11 cellular contexts compared by ENCODE assay signal in the genomic region with DNA sequence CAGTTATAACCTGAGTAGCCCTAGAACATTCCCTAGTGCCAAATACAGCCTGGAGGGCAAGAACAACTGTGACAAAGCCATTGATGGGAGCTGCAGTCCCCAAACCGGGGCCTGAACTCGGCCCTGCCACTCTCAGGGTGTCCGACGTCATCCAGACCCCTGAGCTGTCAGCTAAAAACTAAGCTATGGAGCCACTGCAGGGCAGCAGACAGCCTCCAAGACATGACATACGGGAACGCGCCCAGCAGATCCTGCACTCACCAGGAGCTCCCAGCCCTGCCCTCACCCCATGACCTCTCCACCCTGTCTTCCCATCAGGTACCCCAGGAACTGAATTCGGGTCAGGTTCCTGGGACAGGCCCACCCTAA. TPM values are rescaled to one million over a fixed set of nuclear protein-coding genes. Genes with fewer than 3 reads are reported as not detected.
A peak's percentile ranks its signal among the peaks of the same experiment; 100 is the strongest.
DNase-seq lines count a peak whose midpoint lies in the region; ATAC-seq lines count a peak whose summit lies in the region.
"Had no signal": no experiment of that assay in that cellular context is flagged by ENCODE, and none has a peak within 500 bp of the region (broad histone marks: within the 10 kb centered on the region; RNA-seq: fewer than 3 reads in every experiment).

No MANE protein-coding gene starts in this region.

- peaks cover 92% of the 10 kb centered on the region for H3K4me1 Mint-ChIP-seq in activated CD4-positive, alpha-beta T cell treated with anti-CD3 and anti-CD28 coated beads, Interleukin-2, amount 10 ng/mL, durations not matched to agents 7 days and 5 days
- H3K4me1 Mint-ChIP-seq in activated naive CD8-positive, alpha-beta T cell treated with anti-CD3 and anti-CD28 coated beads for 36 hours, result peaks cover 70% of the 10 kb centered on the region
- H3K4me1 Mint-ChIP-seq in stimulated activated effector memory CD8-positive, alpha-beta T cell treated with anti-CD3 and anti-CD28 coated beads, Interleukin-12 subunit alpha, Interleukin-12 subunit beta, amount 100 ng/mL, for 72 hours, result peaks cover 67% of the 10 kb centered on the region

- DNase-seq in activated CD4-positive, alpha-beta T cell treated with anti-CD3 and anti-CD28 coated beads, Interleukin-2, amount 10 ng/mL, durations not matched to agents 7 days and 5 days, result no peak
- DNase-seq in activated CD4-positive, alpha-beta T cell treated with anti-CD3 and anti-CD28 coated beads for 4 hours, result no peak
- no peak for DNase-seq in activated naive CD8-positive, alpha-beta T cell treated with anti-CD3 and anti-CD28 coated beads for 36 hours
- no peak for DNase-seq in stimulated activated effector memory CD8-positive, alpha-beta T cell treated with anti-CD3 and anti-CD28 coated beads, Interleukin-12 subunit alpha, Interleukin-12 subunit beta, amount 100 ng/mL, for 72 hours (ENCODE audit: low spot score in 2 of 2)
- no peak for DNase-seq in NCI-H1105 (lab: John Stamatoyannopoulos, UW)
- DNase-seq: NCI-H446 treated with DMSO at 0.1 percent for 48 hours, retina had no signal

- H3K36me3 Mint-ChIP-seq in activated CD4-positive, alpha-beta T cell treated with anti-CD3 and anti-CD28 coated beads, Interleukin-2, amount 10 ng/mL, durations not matched to agents 7 days and 5 days (ENCODE audit: low read depth), result peaks cover 72% of the 10 kb centered on the region
- peaks cover 49% of the 10 kb centered on the region for H3K36me3 Mint-ChIP-seq in activated naive CD8-positive, alpha-beta T cell treated with anti-CD3 and anti-CD28 coated beads for 36 hours
- H3K36me3 Mint-ChIP-seq in stimulated activated effector memory CD8-positive, alpha-beta T cell treated with anti-CD3 and anti-CD28 coated beads, Interleukin-12 subunit alpha, Interleukin-12 subunit beta, amount 100 ng/mL, for 72 hours, result peaks cover 49% of the 10 kb centered on the region

- no peaks in the 10 kb centered on the region for H3K27me3 Mint-ChIP-seq in activated CD4-positive, alpha-beta T cell treated with anti-CD3 and anti-CD28 coated beads, Interleukin-2, amount 10 ng/mL, durations not matched to agents 7 days and 5 days
- no peaks in the 10 kb centered on the region for H3K27me3 Mint-ChIP-seq in activated naive CD8-positive, alpha-beta T cell treated with anti-CD3 and anti-CD28 coated beads for 36 hours

- ATAC-seq in HG03342 (IDR thresholded peaks at IDR 0.05; ENCODE audit: unreplicated experiment) (peak; percentile 3), HG03139 (IDR thresholded peaks at IDR 0.05; ENCODE audit: unreplicated experiment) (no peak), HG03025 (IDR thresholded peaks at IDR 0.05; ENCODE audit: low FRiP score, unreplicated experiment) (no peak)
- ATAC-seq in stimulated activated effector memory CD8-positive, alpha-beta T cell treated with anti-CD3 and anti-CD28 coated beads, Interleukin-12 subunit alpha, Interleukin-12 subunit beta, amount 100 ng/mL, for 72 hours, result no peak
- ATAC-seq: A549 had no signal

- CTCF ChIA-PET in activated CD4-positive, alpha-beta T cell treated with anti-CD3 and anti-CD28 coated beads, Interleukin-2, amount 10 ng/mL, durations not matched to agents 7 days and 5 days (lab: Charles Lee), result interaction anchor here (0.8 to 3.5 kb wide), 10 partner anchors 11 to 136 kb away, joined by 3 to 16 read pairs (median 3); no protein-coding TSS in a partner anchor

- H3K4me3 Mint-ChIP-seq in activated CD4-positive, alpha-beta T cell treated with anti-CD3 and anti-CD28 coated beads, Interleukin-2, amount 10 ng/mL, durations not matched to agents 7 days and 5 days, result peak overlapping the region; percentile 82
- peak overlapping the region; percentile 61 for H3K4me3 Mint-ChIP-seq in activated naive CD8-positive, alpha-beta T cell treated with anti-CD3 and anti-CD28 coated beads for 36 hours
- H3K4me3 Mint-ChIP-seq in stimulated activated effector memory CD8-positive, alpha-beta T cell treated with anti-CD3 and anti-CD28 coated beads, Interleukin-12 subunit alpha, Interleukin-12 subunit beta, amount 100 ng/mL, for 72 hours, result peak overlapping the region; percentile 58

- H3K27ac Mint-ChIP-seq in activated CD4-positive, alpha-beta T cell treated with anti-CD3 and anti-CD28 coated beads, Interleukin-2, amount 10 ng/mL, durations not matched to agents 7 days and 5 days, result peak overlapping the region; percentile 98
- H3K27ac Mint-ChIP-seq in activated naive CD8-positive, alpha-beta T cell treated with anti-CD3 and anti-CD28 coated beads for 36 hours, result peak overlapping the region; percentile 99
- H3K27ac Mint-ChIP-seq in stimulated activated effector memory CD8-positive, alpha-beta T cell treated with anti-CD3 and anti-CD28 coated beads, Interleukin-12 subunit alpha, Interleukin-12 subunit beta, amount 100 ng/mL, for 72 hours, result peak overlapping the region; percentile 81

- no peaks in the 10 kb centered on the region for H3K9me3 Mint-ChIP-seq in activated CD4-positive, alpha-beta T cell treated with anti-CD3 and anti-CD28 coated beads, Interleukin-2, amount 10 ng/mL, durations not matched to agents 7 days and 5 days
- H3K9me3 Mint-ChIP-seq in activated naive CD8-positive, alpha-beta T cell treated with anti-CD3 and anti-CD28 coated beads for 36 hours, result no peaks in the 10 kb centered on the region
- H3K9me3 Mint-ChIP-seq in stimulated activated effector memory CD8-positive, alpha-beta T cell treated with anti-CD3 and anti-CD28 coated beads, Interleukin-12 subunit alpha, Interleukin-12 subunit beta, amount 100 ng/mL, for 72 hours, result no peaks in the 10 kb centered on the region

- POLR2A ChIA-PET in activated CD4-positive, alpha-beta T cell treated with anti-CD3 and anti-CD28 coated beads, Interleukin-2, amount 10 ng/mL, durations not matched to agents 7 days and 5 days (lab: Charles Lee), result interaction anchor here (1.6 kb wide), 1 partner anchor 28 kb away, joined by 4 read pairs; the partner anchor contains the start of gene KDM8

RNA-seq across cellular contexts. Expression of gene KDM8, which starts 28.4 kb away (rescaled TPM):
- 10 to 100 TPM; 22.5 to 25.0 TPM for total RNA-seq in activated CD4-positive, alpha-beta T cell treated with anti-CD3 and anti-CD28 coated beads, Interleukin-2, amount 10 ng/mL, durations not matched to agents 7 days and 5 days
- 10 to 100 TPM in 1 of 2 experiments, 1 to 10 TPM in 1; 9.9 to 12.2 TPM for total RNA-seq in activated naive CD8-positive, alpha-beta T cell treated with anti-CD3 and anti-CD28 coated beads for 36 hours

RNA-seq across cellular contexts. Expression of gene NSMCE1, which starts 36.9 kb away (rescaled TPM):
- 100 to 1,000 TPM in 1 of 2 experiments, 10 to 100 TPM in 1; 95.8 to 106 TPM for total RNA-seq in activated CD4-positive, alpha-beta T cell treated with anti-CD3 and anti-CD28 coated beads, Interleukin-2, amount 10 ng/mL, durations not matched to agents 7 days and 5 days
- total RNA-seq in activated naive CD8-positive, alpha-beta T cell treated with anti-CD3 and anti-CD28 coated beads for 36 hours, result 100 to 1,000 TPM; 133 to 146 TPM
